Comparison of ENCODE assay signal across 8 cellular contexts in the genomic region with DNA sequence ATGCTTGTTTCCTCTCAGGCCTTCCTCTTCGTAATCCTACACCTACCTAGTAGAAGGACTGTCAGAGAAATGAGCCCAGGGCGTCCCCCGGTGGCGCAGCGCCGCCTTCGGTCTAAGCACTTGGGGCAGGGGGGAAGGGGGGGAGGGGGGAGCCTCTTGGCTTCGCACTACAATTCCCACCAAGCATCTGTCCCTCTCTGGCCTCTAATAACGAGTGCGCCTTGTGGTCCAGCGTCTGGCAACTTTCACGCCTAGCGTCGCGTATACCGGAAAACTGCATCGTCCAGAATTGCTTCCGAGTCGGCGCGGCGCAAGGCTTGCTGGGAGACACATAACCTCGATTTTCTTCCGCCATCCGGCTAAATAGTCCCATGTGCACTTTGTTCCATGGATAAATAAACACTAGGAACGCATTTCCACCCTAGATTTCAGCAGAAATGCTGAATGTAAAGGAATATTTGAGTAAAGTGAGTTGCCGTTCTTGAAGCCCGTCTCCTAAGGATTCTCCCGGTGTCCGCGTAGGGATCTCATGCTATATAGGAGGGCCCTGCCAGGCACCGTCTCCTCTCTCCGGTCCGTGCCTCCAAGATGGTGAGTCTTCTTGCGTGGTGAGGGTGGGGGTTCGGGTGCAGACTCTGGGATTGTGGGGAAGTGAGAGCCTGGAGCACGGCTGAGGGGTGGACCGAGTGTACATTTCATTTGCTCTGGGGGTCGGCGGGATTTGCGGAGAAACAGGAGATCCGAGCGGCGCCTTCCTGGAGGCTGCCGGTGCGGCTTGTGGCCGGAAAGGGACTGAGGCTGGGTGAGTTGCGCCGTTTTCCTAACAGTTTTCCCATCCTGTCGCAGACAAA.
DNase-seq lines count a peak whose midpoint lies in the region; ATAC-seq and FAIRE-seq lines count a peak whose summit lies in the region.

Gene RPS26, plus strand, starts transcription at position 340 of the 851 bp plus-strand sequence. Its CDS starts 249 bp downstream, at position 589.

- H3K9me3 ChIP-seq in BLaER1, result no peaks in the 10 kb centered on the region

- peaks cover 32% of the 10 kb centered on the region for H4K20me1 ChIP-seq in BLaER1

- peak; percentile 71 for ATAC-seq in HG03457 (IDR thresholded peaks at IDR 0.05; ENCODE audit: unreplicated experiment)

- H3K36me3 ChIP-seq in BLaER1, result peaks cover 56% of the 10 kb centered on the region

- peak within 1 kb of the TSS; percentile 98 for H3K9ac ChIP-seq in BLaER1

- H3K27ac ChIP-seq in BLaER1, result peak within 1 kb of the TSS; percentile 100
- peak within 1 kb of the TSS; percentile 99 for H3K27ac ChIP-seq in cingulate gyrus (ENCODE audit: low read depth, low read length)

- peaks cover 28% of the 10 kb centered on the region for H3K4me1 ChIP-seq in BLaER1

- peak; percentile 97 for FAIRE-seq in GM19239 (lab: Jason Lieb, UNC)

- DNase-seq in GM19239 (ENCODE audit: insufficient read length, low spot score), result peak; percentile 76
- DNase-seq in NCI-H524 (lab: John Stamatoyannopoulos, UW), result peak; percentile 97 to 99
- DNase-seq in activated CD4-positive, alpha-beta T cell treated with anti-CD3 and anti-CD28 coated beads for 4 hours, result peak; percentile 89 to 90
- DNase-seq in kidney tubule cell (ENCODE audit: low spot score), result peak; percentile 100
- DNase-seq in stimulated activated CD4-positive, alpha-beta T cell treated with anti-CD3 and anti-CD28 coated beads, Interleukin-1b, Interleukin-23, amount 100 ng/mL, for 24 hours (ENCODE audit: low read depth in 4 of 4, low spot score in 1 of 4), result peak; percentile 75 to 87 (median 80)

- H3K4me3 ChIP-seq in BLaER1, result peak within 1 kb of the TSS; percentile 82

- H3K4me2 ChIP-seq in BLaER1, result peak within 1 kb of the TSS; percentile 89

- no peaks in the 10 kb centered on the region for H3K27me3 ChIP-seq in BLaER1

Comparison
In these comparisons a context has a peak if more than half of its experiments do, and no peak if none do; other contexts are left out.
1. Peak in every context shown above with its lines: DNase-seq, ATAC-seq, H3K4me3 ChIP-seq and H3K27ac ChIP-seq.